ENCODE assay signal across 12 cellular contexts in genomic region chr6:83086751-83087150, GRCh38. TPM values are rescaled to one million over a fixed set of nuclear protein-coding genes. Genes with fewer than 3 reads are reported as not detected.
DNase-seq lines count a peak whose midpoint lies in the region; ATAC-seq and TF ChIP-seq lines count a peak whose summit lies in the region.
"Had no signal": no experiment of that assay in that cellular context is flagged by ENCODE, and none has a peak within 500 bp of the region (broad histone marks: within the 10 kb centered on the region; RNA-seq: fewer than 3 reads in every experiment).

No MANE protein-coding gene starts in this region.

- DNase-seq in T-helper 2 cell treated with Interferon-gamma antibody and Interleukin-4, amounts not matched to agents 5 μg/mL and 100 μg/mL, for 36 hours (ENCODE audit: low spot score), result no peak
- DNase-seq in T-helper 2 cell (no peak), NCI-H1694 treated with DMSO at 0.1 percent for 48 hours (lab: John Stamatoyannopoulos, UW) (no peak), PC-3 (no peak)
- no peak for DNase-seq in naive thymus-derived CD4-positive, alpha-beta T cell
- no peak for DNase-seq in stimulated activated CD8-positive, alpha-beta memory T cell treated with anti-CD3 and anti-CD28 coated beads, Interleukin-4, amount 100 ng/mL, for 48 hours
- DNase-seq: 8988T; activated CD4-positive, alpha-beta T cell treated with anti-CD3 and anti-CD28 coated beads for 48 hours; cerebellar nuclear complex; hypothalamus had no signal

- H3K4me3 Mint-ChIP-seq in T-helper 2 cell treated with Interferon-gamma antibody and Interleukin-4, amounts not matched to agents 5 μg/mL and 100 μg/mL, for 36 hours, result no peak overlapping the region
- H3K4me3 Mint-ChIP-seq in naive thymus-derived CD4-positive, alpha-beta T cell, result peak overlapping the region in 1 of 10 donors; percentile 35

- H3K4me2 ChIP-seq in PC-3 (ENCODE audit: low read length), result no peak overlapping the region

- H3K27me3 Mint-ChIP-seq in T-helper 2 cell treated with Interferon-gamma antibody and Interleukin-4, amounts not matched to agents 5 μg/mL and 100 μg/mL, for 36 hours (ENCODE audit: low read depth), result no peaks in the 10 kb centered on the region
- H3K27me3 Mint-ChIP-seq in naive thymus-derived CD4-positive, alpha-beta T cell, result no peaks in the 10 kb centered on the region

- peak overlapping the region; percentile 18 for H3K27ac Mint-ChIP-seq in T-helper 2 cell treated with Interferon-gamma antibody and Interleukin-4, amounts not matched to agents 5 μg/mL and 100 μg/mL, for 36 hours
- H3K27ac Mint-ChIP-seq in naive thymus-derived CD4-positive, alpha-beta T cell, result peak overlapping the region in 3 of 9 donors; percentile 6 to 41 (median 20)

- CTCF ChIA-PET in naive thymus-derived CD4-positive, alpha-beta T cell (lab: Charles Lee), result no interaction called here
- CTCF ChIA-PET in PC-3 (lab: Charles Lee), result no interaction called here

- no peaks in the 10 kb centered on the region for H3K9me2 ChIP-seq in PC-3 (replicated peaks; ENCODE audit: low read length)

- no peaks in the 10 kb centered on the region for H3K36me3 Mint-ChIP-seq in T-helper 2 cell treated with Interferon-gamma antibody and Interleukin-4, amounts not matched to agents 5 μg/mL and 100 μg/mL, for 36 hours (ENCODE audit: low read depth)
- H3K36me3 Mint-ChIP-seq in naive thymus-derived CD4-positive, alpha-beta T cell, result peaks cover 11 to 43% (median 18%) of the 10 kb centered on the region in 5 donors

- no peak overlapping the region for H3K27ac ChIP-seq in naive thymus-derived CD4-positive, alpha-beta T cell (ENCODE audit: low read depth, low read length)
- H3K27ac ChIP-seq in PC-3 (ENCODE audit: low read length), result no peak overlapping the region

- POLR2A ChIA-PET in naive thymus-derived CD4-positive, alpha-beta T cell (lab: Charles Lee), result no interaction called here
- POLR2A ChIA-PET in PC-3 (lab: Charles Lee; ENCODE audit: unreplicated experiment), result no interaction called here

- peaks cover 10% of the 10 kb centered on the region for H3K4me1 Mint-ChIP-seq in T-helper 2 cell treated with Interferon-gamma antibody and Interleukin-4, amounts not matched to agents 5 μg/mL and 100 μg/mL, for 36 hours (ENCODE audit: low read depth)
- H3K4me1 Mint-ChIP-seq in naive thymus-derived CD4-positive, alpha-beta T cell, result peaks cover 13 to 50% (median 43%) of the 10 kb centered on the region in 7 donors

- no TSS peak for BruUV-seq in PC-3 (replicated peaks; lab: Mats Ljungman, UMichigan)

- H3K79me2 ChIP-seq in PC-3 (ENCODE audit: low read length), result no peaks in the 10 kb centered on the region

- H3K9me3 Mint-ChIP-seq in T-helper 2 cell treated with Interferon-gamma antibody and Interleukin-4, amounts not matched to agents 5 μg/mL and 100 μg/mL, for 36 hours, result no peaks in the 10 kb centered on the region
- H3K9me3 Mint-ChIP-seq in naive thymus-derived CD4-positive, alpha-beta T cell, result peaks cover 0 to 13% (median 0%) of the 10 kb centered on the region in 11 donors

- intact Hi-C loops in naive thymus-derived CD4-positive, alpha-beta T cell (cut with micrococcal nuclease), result no loop called here
- intact Hi-C loops in PC-3 (cut with micrococcal nuclease), result no loop called here

- H3F3A ChIP-seq in PC-3 (ENCODE audit: low read length, unreplicated experiment), result no peaks in the 10 kb centered on the region

- ATAC-seq in GM21390 (IDR thresholded peaks at IDR 0.05; ENCODE audit: unreplicated experiment) (peak; percentile 98), HG03108 (IDR thresholded peaks at IDR 0.05; ENCODE audit: unreplicated experiment) (peak; percentile 99), PC-3 (no peak)
- ATAC-seq in naive thymus-derived CD4-positive, alpha-beta T cell, result peak; percentile 32

- no peak for TF ChIP-seq CTCF in PC-3 (conservative IDR thresholded peaks at IDR 0.05; ENCODE audit: low read depth, low read length)

- H2AFZ ChIP-seq in PC-3 (ENCODE audit: low read length), result no peak overlapping the region

- no peak overlapping the region for H3K4me3 ChIP-seq in naive thymus-derived CD4-positive, alpha-beta T cell (ENCODE audit: low read length)
- no peak overlapping the region for H3K4me3 ChIP-seq in PC-3 (ENCODE audit: low read length)

- no peaks in the 10 kb centered on the region for H3K27me3 ChIP-seq in naive thymus-derived CD4-positive, alpha-beta T cell (ENCODE audit: control insufficient read depth in 2 of 2, insufficient read depth in 2 of 2, low read length in 2 of 2)
- H3K27me3 ChIP-seq in PC-3 (ENCODE audit: low read length), result no peaks in the 10 kb centered on the region

- no peaks in the 10 kb centered on the region for H3K4me1 ChIP-seq in naive thymus-derived CD4-positive, alpha-beta T cell (ENCODE audit: control insufficient read depth in 2 of 2, insufficient read depth in 2 of 2, low read length in 2 of 2)
- H3K4me1 ChIP-seq in PC-3 (ENCODE audit: insufficient read depth, low read length), result no peaks in the 10 kb centered on the region

- no peaks in the 10 kb centered on the region for H4K20me1 ChIP-seq in PC-3 (ENCODE audit: low read length)

- no peak overlapping the region for H3K9ac ChIP-seq in PC-3 (ENCODE audit: low read length)

- no peaks in the 10 kb centered on the region for H3K36me3 ChIP-seq in naive thymus-derived CD4-positive, alpha-beta T cell (ENCODE audit: control insufficient read depth in 2 of 3, insufficient read depth in 3 of 3, low read length in 3 of 3)
- H3K36me3 ChIP-seq in PC-3 (ENCODE audit: low read depth, low read length), result no peaks in the 10 kb centered on the region

- no peaks in the 10 kb centered on the region for H3K9me3 ChIP-seq in naive thymus-derived CD4-positive, alpha-beta T cell (ENCODE audit: control insufficient read depth in 2 of 3, low read length in 3 of 3)
- H3K9me3 ChIP-seq in PC-3 (ENCODE audit: low read length), result no peaks in the 10 kb centered on the region

RNA-seq across cellular contexts. Expression of gene DOP1A, which starts 19.3 kb away (rescaled TPM):
- 10 to 100 TPM; 13.6 to 33.9 (median 25.7) TPM for total RNA-seq in naive thymus-derived CD4-positive, alpha-beta T cell
- 1 to 10 TPM; 5.9 to 6.3 TPM for polyA plus RNA-seq in naive thymus-derived CD4-positive, alpha-beta T cell
- 5.5 and 7.5 TPM in 2 replicates for total RNA-seq in PC-3 (2014; rRNA removed)

RNA-seq across cellular contexts. Expression of gene UBE3D, which starts 21.1 kb away (rescaled TPM):
- total RNA-seq in naive thymus-derived CD4-positive, alpha-beta T cell, result 1 to 10 TPM; 6.0 to 9.3 (median 7.4) TPM
- 1 to 10 TPM; 5.8 to 7.5 TPM for polyA plus RNA-seq in naive thymus-derived CD4-positive, alpha-beta T cell
- 5.0 and 7.0 TPM in 2 replicates for total RNA-seq in PC-3 (2014; rRNA removed)
